6 cellular contexts compared by ENCODE assay signal in genomic region chr1:26112407-26112775, GRCh38. TPM values are rescaled to one million over a fixed set of nuclear protein-coding genes. Genes with fewer than 3 reads are reported as not detected.
DNase-seq lines count a peak whose midpoint lies in the region; ATAC-seq, FAIRE-seq and TF ChIP-seq lines count a peak whose summit lies in the region.

No MANE protein-coding gene starts in this region.

- H3K9ac ChIP-seq in kidney (ENCODE audit: low read length in 2 of 2) = peak overlapping the region; percentile 58 to 72

- peaks cover 18% of the 10 kb centered on the region for H3K4me1 Mint-ChIP-seq in T-helper 17 cell

- no peak for TF ChIP-seq RAD21 in A549 (conservative IDR thresholded peaks at IDR 0.05 in 1 of 2, IDR thresholded peaks at IDR 0.05 in 1 of 2)

- H3K4me1 ChIP-seq in A549 (peaks cover 6% of the 10 kb centered on the region), kidney (ENCODE audit: control insufficient read depth in 1 of 2, insufficient read depth in 1 of 2, low read depth in 1 of 2, low read length in 2 of 2) (peaks cover 4 to 7% of the 10 kb centered on the region in 2 donors)

- WGBS in A549 (ENCODE audit: missing lambda C conversion rate) = under 1% methylated on average over 7 of the region's 9 CpGs

- H3K4me2 ChIP-seq in A549 = peak overlapping the region; percentile 84

- TF ChIP-seq CTCF in A549 (IDR thresholded peaks at IDR 0.05) (no peak), kidney (IDR thresholded peaks at IDR 0.05; ENCODE audit: borderline replicate concordance, extremely low read depth, insufficient read depth) (no peak)

- CTCF ChIA-PET in A549 (lab: Yijun Ruan, JAX) = interaction anchor here (3.2 kb wide), 1 partner anchor 33 kb away, joined by 21 read pairs; no protein-coding TSS in a partner anchor

- ATAC-seq in A549 (peak; percentile 10 to 40; a peak in 4 of 6 replicates), GM21825 (IDR thresholded peaks at IDR 0.05; ENCODE audit: unreplicated experiment) (peak; percentile 8), T-helper 17 cell (no peak), HG03045 (IDR thresholded peaks at IDR 0.05; ENCODE audit: unreplicated experiment) (no peak)

- H3K4me3 ChIP-seq in A549 (peak overlapping the region; percentile 86), kidney (ENCODE audit: low read length in 2 of 2) (peak overlapping the region; percentile 96 to 97)

- H3K27ac Mint-ChIP-seq in T-helper 17 cell = peak overlapping the region; percentile 83

- POLR2A ChIA-PET in A549 (lab: Yijun Ruan, JAX) = no interaction called here

- peaks cover 4% of the 10 kb centered on the region for H3K36me3 Mint-ChIP-seq in T-helper 17 cell (ENCODE audit: low read depth)

- no peak for DNase-seq in A549 (ENCODE audit: low read depth in 1 of 2, low spot score in 1 of 2)
- DNase-seq in T-helper 17 cell = no peak
- no peak for DNase-seq in kidney
- DNase-seq in activated CD4-positive, CD25-positive, alpha-beta regulatory T cell (lab: John Stamatoyannopoulos, UW) = no peak

- intact Hi-C loops in kidney (cut with DNase I) = no loop called here

- H3K9me3 ChIP-seq in A549 (no peaks in the 10 kb centered on the region), T-helper 17 cell (ENCODE audit: control insufficient read depth, low read length, poor library complexity, severe bottlenecking) (no peaks in the 10 kb centered on the region), kidney (ENCODE audit: control insufficient read depth in 1 of 2, low read length in 2 of 2) (no peaks in the 10 kb centered on the region)

- no peak for FAIRE-seq in A549 (lab: Jason Lieb, UNC)
- no peak for FAIRE-seq in kidney (lab: Jason Lieb, UNC)

- peaks cover 0 to 3% of the 10 kb centered on the region in 2 donors for H3K36me3 ChIP-seq in kidney (ENCODE audit: control insufficient read depth in 1 of 2, insufficient read depth in 2 of 2, low read length in 2 of 2)

- H3K27ac ChIP-seq in A549 (peak overlapping the region; percentile 87 to 99), kidney (ENCODE audit: low read depth in 2 of 2, low read length in 2 of 2) (peak overlapping the region; percentile 91 to 95)

- peak overlapping the region; percentile 94 for H3K4me3 Mint-ChIP-seq in T-helper 17 cell

- no peaks in the 10 kb centered on the region for H3K27me3 Mint-ChIP-seq in T-helper 17 cell

- TF ChIP-seq POLR2A in A549 (IDR thresholded peaks at IDR 0.05; ENCODE audit: low read length) = no peak

- TF ChIP-seq EP300 in A549 (IDR thresholded peaks at IDR 0.05) = no peak

TF ChIP-seq in A549, 52 proteins besides CTCF, POLR2A, EP300 and RAD21:
- TF ChIP-seq FOSL2 (IDR thresholded peaks at IDR 0.05) (no peak), FOSL2 (CRISPR knock-in tag; IDR thresholded peaks at IDR 0.05) (no peak), TFCP2L1 (CRISPR knock-in tag; IDR thresholded peaks at IDR 0.05) (no peak), HEYL (CRISPR knock-in tag; IDR thresholded peaks at IDR 0.05) (no peak), CHD4 (IDR thresholded peaks at IDR 0.05; ENCODE audit: borderline replicate concordance) (no peak), RFX5 (IDR thresholded peaks at IDR 0.05) (no peak), GATA3 (IDR thresholded peaks at IDR 0.05; ENCODE audit: borderline replicate concordance) (no peak), FOXS1 (CRISPR knock-in tag; IDR thresholded peaks at IDR 0.05) (no peak), JUN (IDR thresholded peaks at IDR 0.05) (no peak), ZNF302 (CRISPR knock-in tag; IDR thresholded peaks at IDR 0.05) (no peak), CEBPB (IDR thresholded peaks at IDR 0.05) (no peak), HOXB5 (CRISPR knock-in tag; IDR thresholded peaks at IDR 0.05) (no peak), CBX8 (IDR thresholded peaks at IDR 0.05) (no peak)
- TF ChIP-seq, protein P1, sequence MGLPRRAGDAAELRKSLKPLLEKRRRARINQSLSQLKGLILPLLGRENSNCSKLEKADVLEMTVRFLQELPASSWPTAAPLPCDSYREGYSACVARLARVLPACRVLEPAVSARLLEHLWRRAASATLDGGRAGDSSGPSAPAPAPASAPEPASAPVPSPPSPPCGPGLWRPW (IDR thresholded peaks at IDR 0.05) = no peak

RNA-seq across cellular contexts. Expression of gene PDIK1L, which starts 0.8 kb away (rescaled TPM):
- polyA plus RNA-seq in A549 (2011; rRNA removed) (4.3 and 5.6 TPM in 2 replicates), A549 (2017; fragmentation: RNase III; extraction: RNeasy Plus Mini Kit Qiagen cat#74134 plus additional on column Dnase treatment) (1.8 to 2.3 TPM (median 2.0 TPM) in 3 replicates), kidney (ENCODE audit: insufficient read depth, low read depth, low replicate concordance) (3.7 TPM)
- polyA plus RNA-seq in A549 (2012; cell fraction: cytosol; rRNA removed) = 0.63 and 0.65 TPM in 2 replicates
- 0.19 and 0.47 TPM in 2 replicates for polyA plus RNA-seq in A549 (2012; cell fraction: nucleus; rRNA removed)
- polyA minus RNA-seq in A549 (2011; rRNA and poly(A)+ RNA removed) = 3.3 and 3.6 TPM in 2 replicates
- total RNA-seq in T-helper 17 cell (1 to 10 TPM; 6.8 to 7.6 TPM), kidney (13.9 TPM)

RNA-seq across cellular contexts. Expression of gene TRIM63, which starts 45.0 kb away (rescaled TPM):
- polyA plus RNA-seq in A549 (2011; rRNA removed) (not detected in 2 replicates), A549 (2017; fragmentation: RNase III; extraction: RNeasy Plus Mini Kit Qiagen cat#74134 plus additional on column Dnase treatment) (not detected in 3 replicates), kidney (ENCODE audit: insufficient read depth, low read depth, low replicate concordance) (3.3 TPM)
- not detected in 2 replicates for polyA plus RNA-seq in A549 (2012; cell fraction: cytosol; rRNA removed)
- not detected in 2 replicates for polyA plus RNA-seq in A549 (2012; cell fraction: nucleus; rRNA removed)
- not detected in 2 replicates for polyA minus RNA-seq in A549 (2011; rRNA and poly(A)+ RNA removed)
- total RNA-seq in T-helper 17 cell (not detected), kidney (0.82 TPM)

RNA-seq across cellular contexts. Expression of gene FAM110D, which starts 46.5 kb away (rescaled TPM):
- 0.03 and 0.04 TPM in 2 replicates for polyA plus RNA-seq in A549 (2011; rRNA removed)
- 0.05 TPM in 2 replicates for polyA plus RNA-seq in A549 (2012; cell fraction: cytosol; rRNA removed)
- 0.02 TPM in 1 of 2 replicates, not detected in the other for polyA plus RNA-seq in A549 (2012; cell fraction: nucleus; rRNA removed)
- polyA plus RNA-seq in A549 (2017; fragmentation: RNase III; extraction: RNeasy Plus Mini Kit Qiagen cat#74134 plus additional on column Dnase treatment) = 0.04 to 0.05 TPM (median 0.04 TPM) in 3 replicates
- polyA minus RNA-seq in A549 (2011; rRNA and poly(A)+ RNA removed) = not detected in 2 replicates
- total RNA-seq in T-helper 17 cell = not detected
- total RNA-seq in kidney = 8.1 TPM
- 4.2 TPM for polyA plus RNA-seq in kidney (ENCODE audit: insufficient read depth, low read depth, low replicate concordance)

RNA-seq across cellular contexts. Expression of gene C1orf232, which starts 56.4 kb away (rescaled TPM):
- polyA plus RNA-seq in A549 (2011; rRNA removed) (not detected in 2 replicates), A549 (2017; fragmentation: RNase III; extraction: RNeasy Plus Mini Kit Qiagen cat#74134 plus additional on column Dnase treatment) (not detected in 3 replicates), kidney (ENCODE audit: insufficient read depth, low read depth, low replicate concordance) (not detected)
- polyA plus RNA-seq in A549 (2012; cell fraction: cytosol; rRNA removed) = not detected in 2 replicates
- not detected in 2 replicates for polyA plus RNA-seq in A549 (2012; cell fraction: nucleus; rRNA removed)
- polyA minus RNA-seq in A549 (2011; rRNA and poly(A)+ RNA removed) = not detected in 2 replicates
- total RNA-seq in T-helper 17 cell (not detected), kidney (not detected)

RNA-seq across cellular contexts. Expression of gene ZNF593, which starts 57.3 kb away (rescaled TPM):
- polyA plus RNA-seq in A549 (2011; rRNA removed) (25.6 and 27.2 TPM in 2 replicates), A549 (2017; fragmentation: RNase III; extraction: RNeasy Plus Mini Kit Qiagen cat#74134 plus additional on column Dnase treatment) (40.5 to 45.4 TPM (median 43.7 TPM) in 3 replicates), kidney (ENCODE audit: insufficient read depth, low read depth, low replicate concordance) (93.2 TPM)
- 119 and 130 TPM in 2 replicates for polyA plus RNA-seq in A549 (2012; cell fraction: cytosol; rRNA removed)
- 77.8 and 94.1 TPM in 2 replicates for polyA plus RNA-seq in A549 (2012; cell fraction: nucleus; rRNA removed)
- polyA minus RNA-seq in A549 (2011; rRNA and poly(A)+ RNA removed) = 12.3 and 20.9 TPM in 2 replicates
- total RNA-seq in T-helper 17 cell (10 to 100 TPM; 15.6 to 15.9 TPM), kidney (22.4 TPM)

Comparison
In these comparisons a context has a peak if more than half of its experiments do, and no peak if none do; other contexts are left out.
1. ATAC-seq: peak in A549 (2 of 2) and GM21825 (single experiment); none in T-helper 17 cell (single experiment) and HG03045 (single experiment).